ENCODE assay signal across 1 cellular context in the genomic region with DNA sequence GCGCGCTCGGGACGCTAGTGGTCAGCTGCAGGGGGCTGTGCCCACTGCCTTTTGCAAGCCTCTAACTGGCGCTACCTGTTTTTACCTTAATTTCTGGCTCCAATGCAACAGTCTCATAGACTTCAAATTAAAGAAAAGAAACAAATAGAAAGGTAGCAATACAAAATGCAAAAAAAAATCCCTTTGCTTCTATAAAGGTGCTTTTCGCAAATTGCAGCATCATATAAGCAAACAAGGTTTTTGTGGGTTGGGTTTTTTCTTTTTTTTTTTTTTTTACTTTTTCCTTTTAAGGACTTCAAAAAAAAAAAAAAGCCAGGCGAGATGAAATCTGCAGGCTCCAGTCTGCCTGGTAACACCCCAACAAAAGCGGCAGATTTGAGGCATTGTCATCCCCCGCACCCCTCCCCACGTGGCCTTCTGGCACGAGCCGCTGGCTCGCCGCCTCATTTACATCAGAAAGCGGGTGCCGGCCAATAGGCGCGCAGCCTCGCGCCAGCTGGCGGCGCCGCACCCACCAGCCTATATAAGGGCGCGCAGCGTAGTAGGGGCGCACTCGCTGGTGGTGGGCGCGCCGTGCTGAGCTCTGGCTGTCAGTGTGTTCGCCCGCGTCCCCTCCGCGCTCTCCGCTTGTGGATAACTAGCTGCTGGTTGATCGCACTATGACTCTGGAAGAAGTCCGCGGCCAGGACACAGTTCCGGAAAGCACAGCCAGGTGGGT.
TF ChIP-seq lines count a peak whose summit lies in the region.

A gene with protein sequence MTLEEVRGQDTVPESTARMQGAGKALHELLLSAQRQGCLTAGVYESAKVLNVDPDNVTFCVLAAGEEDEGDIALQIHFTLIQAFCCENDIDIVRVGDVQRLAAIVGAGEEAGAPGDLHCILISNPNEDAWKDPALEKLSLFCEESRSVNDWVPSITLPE (plus strand): TSS at position 550 of the 718 bp plus-strand sequence. CDS start 110 bp downstream, at position 660.

TF ChIP-seq in WTC11, 78 proteins besides CTCF, POLR2A, EP300 and RAD21 (continued from another document):
- TF ChIP-seq, protein P1, sequence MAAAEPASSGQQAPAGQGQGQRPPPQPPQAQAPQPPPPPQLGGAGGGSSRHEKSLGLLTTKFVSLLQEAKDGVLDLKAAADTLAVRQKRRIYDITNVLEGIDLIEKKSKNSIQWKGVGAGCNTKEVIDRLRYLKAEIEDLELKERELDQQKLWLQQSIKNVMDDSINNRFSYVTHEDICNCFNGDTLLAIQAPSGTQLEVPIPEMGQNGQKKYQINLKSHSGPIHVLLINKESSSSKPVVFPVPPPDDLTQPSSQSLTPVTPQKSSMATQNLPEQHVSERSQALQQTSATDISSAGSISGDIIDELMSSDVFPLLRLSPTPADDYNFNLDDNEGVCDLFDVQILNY (CRISPR knock-in tag; IDR thresholded peaks at IDR 0.05), result peak; percentile 77; the same call in 1 of the 2 replicates
- TF ChIP-seq JAZF1 (CRISPR knock-in tag; IDR thresholded peaks at IDR 0.05) (no peak), FOXJ3 (CRISPR knock-in tag; IDR thresholded peaks at IDR 0.05; ENCODE audit: borderline replicate concordance) (no peak), SP1 (CRISPR knock-in tag; conservative IDR thresholded peaks at IDR 0.05) (peak; percentile 80), ZNF138 (CRISPR knock-in tag; conservative IDR thresholded peaks at IDR 0.05) (no peak), RORB (CRISPR knock-in tag; IDR thresholded peaks at IDR 0.05) (no peak; the same call in 1 of the 2 replicates), ZNF671 (CRISPR knock-in tag; IDR thresholded peaks at IDR 0.05) (peak; percentile 61; the same call in 1 of the 2 replicates), NFE2L1 (CRISPR knock-in tag; IDR thresholded peaks at IDR 0.05) (0 out of 2 replicates have a peak, but pooled peaks have one; percentile 42), TEAD4 (CRISPR knock-in tag; IDR thresholded peaks at IDR 0.05) (peak; percentile 65; the same call in 1 of the 2 replicates), ZNF219 (CRISPR knock-in tag; IDR thresholded peaks at IDR 0.05; ENCODE audit: borderline replicate concordance) (no peak; the same call in 1 of the 2 replicates), ESRRA (CRISPR knock-in tag; IDR thresholded peaks at IDR 0.05; ENCODE audit: borderline replicate concordance) (peak; percentile 60; the same call in 1 of the 2 replicates), CREB1 (CRISPR knock-in tag; IDR thresholded peaks at IDR 0.05) (no peak), TCF7 (CRISPR knock-in tag; IDR thresholded peaks at IDR 0.05; ENCODE audit: low read depth) (no peak; the same call in 1 of the 2 replicates), JUN (CRISPR knock-in tag; IDR thresholded peaks at IDR 0.05) (peak; percentile 83; the same call in 1 of the 2 replicates), NFYB (CRISPR knock-in tag; conservative IDR thresholded peaks at IDR 0.05; ENCODE audit: low read depth) (peak; percentile 66), ETV6 (CRISPR knock-in tag; IDR thresholded peaks at IDR 0.05) (no peak), ZNF232 (CRISPR knock-in tag; IDR thresholded peaks at IDR 0.05) (peak; percentile 33; the same call in 1 of the 2 replicates), MYBL2 (CRISPR knock-in tag; IDR thresholded peaks at IDR 0.05) (peak; percentile 77; the same call in 1 of the 2 replicates), GRHL2 (CRISPR knock-in tag; IDR thresholded peaks at IDR 0.05; ENCODE audit: insufficient replicate concordance, severe bottlenecking) (no peak), GTF2I (CRISPR knock-in tag; conservative IDR thresholded peaks at IDR 0.05) (no peak), NFATC4 (CRISPR knock-in tag; IDR thresholded peaks at IDR 0.05) (peak; percentile 71), ELF4 (CRISPR knock-in tag; IDR thresholded peaks at IDR 0.05; ENCODE audit: low read depth) (no peak), SMAD3 (CRISPR knock-in tag; IDR thresholded peaks at IDR 0.05; ENCODE audit: borderline replicate concordance) (peak; percentile 77; the same call in 1 of the 2 replicates), CREM (CRISPR knock-in tag; IDR thresholded peaks at IDR 0.05) (peak; percentile 67), TEAD1 (CRISPR knock-in tag; IDR thresholded peaks at IDR 0.05) (peak; percentile 91; the same call in 1 of the 2 replicates)
- TF ChIP-seq, protein P2, sequence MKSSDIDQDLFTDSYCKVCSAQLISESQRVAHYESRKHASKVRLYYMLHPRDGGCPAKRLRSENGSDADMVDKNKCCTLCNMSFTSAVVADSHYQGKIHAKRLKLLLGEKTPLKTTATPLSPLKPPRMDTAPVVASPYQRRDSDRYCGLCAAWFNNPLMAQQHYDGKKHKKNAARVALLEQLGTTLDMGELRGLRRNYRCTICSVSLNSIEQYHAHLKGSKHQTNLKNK (CRISPR knock-in tag; IDR thresholded peaks at IDR 0.05), result peak; percentile 93
- TF ChIP-seq, protein P3, sequence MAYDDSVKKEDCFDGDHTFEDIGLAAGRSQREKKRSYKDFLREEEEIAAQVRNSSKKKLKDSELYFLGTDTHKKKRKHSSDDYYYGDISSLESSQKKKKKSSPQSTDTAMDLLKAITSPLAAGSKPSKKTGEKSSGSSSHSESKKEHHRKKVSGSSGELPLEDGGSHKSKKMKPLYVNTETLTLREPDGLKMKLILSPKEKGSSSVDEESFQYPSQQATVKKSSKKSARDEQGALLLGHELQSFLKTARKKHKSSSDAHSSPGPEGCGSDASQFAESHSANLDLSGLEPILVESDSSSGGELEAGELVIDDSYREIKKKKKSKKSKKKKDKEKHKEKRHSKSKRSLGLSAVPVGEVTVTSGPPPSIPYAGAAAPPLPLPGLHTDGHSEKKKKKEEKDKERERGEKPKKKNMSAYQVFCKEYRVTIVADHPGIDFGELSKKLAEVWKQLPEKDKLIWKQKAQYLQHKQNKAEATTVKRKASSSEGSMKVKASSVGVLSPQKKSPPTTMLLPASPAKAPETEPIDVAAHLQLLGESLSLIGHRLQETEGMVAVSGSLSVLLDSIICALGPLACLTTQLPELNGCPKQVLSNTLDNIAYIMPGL (CRISPR knock-in tag; IDR thresholded peaks at IDR 0.05), result peak; percentile 35; the same call in 1 of the 2 replicates
- TF ChIP-seq, protein P4, sequence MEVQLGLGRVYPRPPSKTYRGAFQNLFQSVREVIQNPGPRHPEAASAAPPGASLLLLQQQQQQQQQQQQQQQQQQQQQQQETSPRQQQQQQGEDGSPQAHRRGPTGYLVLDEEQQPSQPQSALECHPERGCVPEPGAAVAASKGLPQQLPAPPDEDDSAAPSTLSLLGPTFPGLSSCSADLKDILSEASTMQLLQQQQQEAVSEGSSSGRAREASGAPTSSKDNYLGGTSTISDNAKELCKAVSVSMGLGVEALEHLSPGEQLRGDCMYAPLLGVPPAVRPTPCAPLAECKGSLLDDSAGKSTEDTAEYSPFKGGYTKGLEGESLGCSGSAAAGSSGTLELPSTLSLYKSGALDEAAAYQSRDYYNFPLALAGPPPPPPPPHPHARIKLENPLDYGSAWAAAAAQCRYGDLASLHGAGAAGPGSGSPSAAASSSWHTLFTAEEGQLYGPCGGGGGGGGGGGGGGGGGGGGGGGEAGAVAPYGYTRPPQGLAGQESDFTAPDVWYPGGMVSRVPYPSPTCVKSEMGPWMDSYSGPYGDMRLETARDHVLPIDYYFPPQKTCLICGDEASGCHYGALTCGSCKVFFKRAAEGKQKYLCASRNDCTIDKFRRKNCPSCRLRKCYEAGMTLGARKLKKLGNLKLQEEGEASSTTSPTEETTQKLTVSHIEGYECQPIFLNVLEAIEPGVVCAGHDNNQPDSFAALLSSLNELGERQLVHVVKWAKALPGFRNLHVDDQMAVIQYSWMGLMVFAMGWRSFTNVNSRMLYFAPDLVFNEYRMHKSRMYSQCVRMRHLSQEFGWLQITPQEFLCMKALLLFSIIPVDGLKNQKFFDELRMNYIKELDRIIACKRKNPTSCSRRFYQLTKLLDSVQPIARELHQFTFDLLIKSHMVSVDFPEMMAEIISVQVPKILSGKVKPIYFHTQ (CRISPR knock-in tag; IDR thresholded peaks at IDR 0.05), result peak; percentile 69; the same call in 1 of the 2 replicates
- TF ChIP-seq, protein P5, sequence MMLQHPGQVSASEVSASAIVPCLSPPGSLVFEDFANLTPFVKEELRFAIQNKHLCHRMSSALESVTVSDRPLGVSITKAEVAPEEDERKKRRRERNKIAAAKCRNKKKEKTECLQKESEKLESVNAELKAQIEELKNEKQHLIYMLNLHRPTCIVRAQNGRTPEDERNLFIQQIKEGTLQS (CRISPR knock-in tag; conservative IDR thresholded peaks at IDR 0.05), result no peak
- TF ChIP-seq, protein P6, sequence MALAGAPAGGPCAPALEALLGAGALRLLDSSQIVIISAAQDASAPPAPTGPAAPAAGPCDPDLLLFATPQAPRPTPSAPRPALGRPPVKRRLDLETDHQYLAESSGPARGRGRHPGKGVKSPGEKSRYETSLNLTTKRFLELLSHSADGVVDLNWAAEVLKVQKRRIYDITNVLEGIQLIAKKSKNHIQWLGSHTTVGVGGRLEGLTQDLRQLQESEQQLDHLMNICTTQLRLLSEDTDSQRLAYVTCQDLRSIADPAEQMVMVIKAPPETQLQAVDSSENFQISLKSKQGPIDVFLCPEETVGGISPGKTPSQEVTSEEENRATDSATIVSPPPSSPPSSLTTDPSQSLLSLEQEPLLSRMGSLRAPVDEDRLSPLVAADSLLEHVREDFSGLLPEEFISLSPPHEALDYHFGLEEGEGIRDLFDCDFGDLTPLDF (CRISPR knock-in tag; IDR thresholded peaks at IDR 0.05), result no peak
TF ChIP-seq in WTC11: peak in this region for 32.
